In the genomic region with DNA sequence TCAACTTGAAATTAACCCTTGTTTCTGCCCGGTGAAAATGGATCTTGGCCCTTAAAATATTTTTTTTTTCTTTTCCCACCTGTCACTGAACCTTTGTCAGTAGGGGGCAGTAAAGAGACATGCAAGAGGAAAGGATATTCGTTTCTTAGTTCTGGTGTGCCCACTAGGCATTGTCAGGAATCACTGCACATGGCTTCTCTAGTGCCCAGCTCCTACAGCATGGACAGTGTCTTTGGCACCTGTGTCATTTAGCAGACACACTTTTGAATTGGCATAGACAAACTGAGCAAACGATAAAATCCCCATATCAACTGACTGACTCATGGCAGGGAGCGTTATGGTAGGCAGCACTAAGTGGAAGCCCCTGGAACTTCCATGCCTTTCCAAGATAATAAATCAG, we compare ENCODE assay signal across 8 cellular contexts.
DNase-seq lines count a peak whose midpoint lies in the region; ATAC-seq, FAIRE-seq and TF ChIP-seq lines count a peak whose summit lies in the region.
"Had no signal": no experiment of that assay in that cellular context is flagged by ENCODE, and none has a peak within 500 bp of the region (broad histone marks: within the 10 kb centered on the region; RNA-seq: fewer than 3 reads in every experiment).

No MANE protein-coding gene starts in this region.

- no peak for TF ChIP-seq EP300 in K562 (IDR thresholded peaks at IDR 0.05; ENCODE audit: low read length)

- WGBS in K562 (ENCODE audit: insufficient coverage, low coverage, missing lambda C conversion rate) = 23% methylated on average over 4 of the region's 4 CpGs
- WGBS in neuronal stem cell (ENCODE audit: extremely low coverage in 2 of 2, insufficient read length in 2 of 2, insufficient replicate concordance in 1 of 2), 2 donors = no CpG with 5 or more reads among the region's 4 CpGs

- CTCF ChIA-PET in K562 (lab: Yijun Ruan, JAX; ENCODE audit: low intra/inter-chr PET ratio) = no interaction called here

- TF ChIP-seq CTCF in K562 (IDR thresholded peaks at IDR 0.05 in 2 of 3, conservative IDR thresholded peaks at IDR 0.05 in 1 of 3; ENCODE audit: insufficient read depth in 2 of 3, low read depth in 1 of 3, low read length in 3 of 3) = peak; percentile 26 to 49 (median 34); a peak in 2 of 6 replicates

- no peak overlapping the region for H2BK12ac ChIP-seq in neuronal stem cell (ENCODE audit: low read length)

- H4K8ac ChIP-seq in neuronal stem cell (ENCODE audit: low read depth, low read length) = no peak overlapping the region

- no peak for TF ChIP-seq POLR2A in K562 (conservative IDR thresholded peaks at IDR 0.05)

- H3K4me3 ChIP-seq in K562 (no peak overlapping the region), neuronal stem cell (ENCODE audit: low read length in 2 of 2) (no peak overlapping the region)
- H3K4me3 ChIP-seq: SJSA1 had no signal

- intact Hi-C loops in K562 (cut with micrococcal nuclease) = no loop called here

- no peaks in the 10 kb centered on the region for H3K4me1 ChIP-seq in K562 (replicated peaks in 1 of 2; ENCODE audit: control insufficient read depth in 2 of 2, insufficient read depth in 2 of 2, low read length in 2 of 2)
- no peaks in the 10 kb centered on the region for H3K4me1 ChIP-seq in neuronal stem cell (ENCODE audit: control insufficient read depth in 2 of 2, insufficient read depth in 1 of 2, low read depth in 1 of 2, low read length in 2 of 2)
- H3K4me1 ChIP-seq: SJSA1 had no signal

- H3K27ac ChIP-seq in K562 (ENCODE audit: extremely low read depth, low read depth, low read length) (no peak overlapping the region), neuronal stem cell (replicated peaks; ENCODE audit: low read length) (no peak overlapping the region)
- H3K27ac ChIP-seq: SJSA1 had no signal

- TF ChIP-seq RAD21 in K562 (CRISPR knock-in tag; conservative IDR thresholded peaks at IDR 0.05 in 1 of 2, IDR thresholded peaks at IDR 0.05 in 1 of 2) = peak in 1 of 2 experiments; percentile 49; a peak in 2 of 4 replicates

- H3K4me2 ChIP-seq in K562 (ENCODE audit: insufficient read depth, low read length) (no peak overlapping the region), neuronal stem cell (ENCODE audit: insufficient read depth, low read length, poor library complexity, severe bottlenecking) (no peak overlapping the region)

- no peak overlapping the region for H2BK120ac ChIP-seq in neuronal stem cell (ENCODE audit: low read depth, low read length)

- H3K14ac ChIP-seq in neuronal stem cell (ENCODE audit: low read length) = no peak overlapping the region

- H2BK15ac ChIP-seq in neuronal stem cell (ENCODE audit: low read length) = no peak overlapping the region

- no peaks in the 10 kb centered on the region for H3K79me2 ChIP-seq in K562 (ENCODE audit: control insufficient read depth, insufficient read depth, low read length)

- no TSS peak for BruUV-seq in K562 (replicated peaks; lab: Mats Ljungman, UMichigan)

- H3K9me3 ChIP-seq in K562 (replicated peaks; ENCODE audit: control insufficient read depth, insufficient read depth, low read depth, low read length) (no peaks in the 10 kb centered on the region), neuronal stem cell (replicated peaks in 1 of 2; ENCODE audit: control insufficient read depth in 2 of 2, insufficient read depth in 1 of 2, low read depth in 1 of 2, low read length in 2 of 2) (no peaks in the 10 kb centered on the region)
- H3K9me3 ChIP-seq: SJSA1 had no signal

- no peak overlapping the region for H3K23ac ChIP-seq in neuronal stem cell (ENCODE audit: low read depth, low read length, poor library complexity)

- H2AFZ ChIP-seq in K562 (ENCODE audit: low read depth, low read length) = no peak overlapping the region
- H2AFZ ChIP-seq in neuronal stem cell (ENCODE audit: low read length) = no peak overlapping the region

- H3K9ac ChIP-seq in K562 (ENCODE audit: insufficient read depth in 1 of 2, low read depth in 2 of 2, low read length in 2 of 2) (no peak overlapping the region), neuronal stem cell (ENCODE audit: low read depth, low read length, poor library complexity) (no peak overlapping the region)

- no peak overlapping the region for H4K91ac ChIP-seq in neuronal stem cell (ENCODE audit: low read depth, low read length, poor library complexity)

- ATAC-seq in GM18861 (IDR thresholded peaks at IDR 0.05; ENCODE audit: unreplicated experiment) (peak; percentile 48), K562 (no peak), GM18502 (IDR thresholded peaks at IDR 0.05; ENCODE audit: poor library complexity, unreplicated experiment) (no peak), HG03354 (IDR thresholded peaks at IDR 0.05; ENCODE audit: poor library complexity, severe bottlenecking, unreplicated experiment) (no peak), GM19328 (IDR thresholded peaks at IDR 0.05; ENCODE audit: unreplicated experiment) (no peak)

- H3K9me1 ChIP-seq in K562 (ENCODE audit: control insufficient read depth, insufficient read depth, low read length) = no peaks in the 10 kb centered on the region

- H4K20me1 ChIP-seq in K562 (replicated peaks; ENCODE audit: control insufficient read depth, insufficient read depth, low read length) = no peaks in the 10 kb centered on the region

- no peaks in the 10 kb centered on the region for H3K36me3 ChIP-seq in K562 (ENCODE audit: control insufficient read depth, insufficient read depth, low read length)
- H3K36me3 ChIP-seq in neuronal stem cell (replicated peaks in 1 of 2; ENCODE audit: control insufficient read depth in 2 of 2, insufficient read depth in 2 of 2, low read length in 2 of 2) = no peaks in the 10 kb centered on the region
- H3K36me3 ChIP-seq: SJSA1 had no signal

- H3K27me3 ChIP-seq in K562 (ENCODE audit: control insufficient read depth in 2 of 2, insufficient read depth in 2 of 2, low read length in 2 of 2) (no peaks in the 10 kb centered on the region), neuronal stem cell (ENCODE audit: control insufficient read depth in 3 of 3, insufficient read depth in 3 of 3, low read depth in 1 of 3, low read length in 3 of 3) (no peaks in the 10 kb centered on the region)
- H3K27me3 ChIP-seq: SJSA1 had no signal

- peak; percentile 13 for DNase-seq in NCI-H1092 (lab: John Stamatoyannopoulos, UW)
- peak; percentile 7 to 42 (median 11) for DNase-seq in K562 (ENCODE audit: extremely low read depth in 1 of 4, low spot score in 3 of 4)
- DNase-seq in neuronal stem cell (ENCODE audit: low spot score) = peak; percentile 15

- FAIRE-seq in K562 (lab: Jason Lieb, UNC) = no peak

- no peak overlapping the region for H3K18ac ChIP-seq in neuronal stem cell (ENCODE audit: low read length)

- H3K4ac ChIP-seq in neuronal stem cell (ENCODE audit: low read length) = no peak overlapping the region

- H2AK5ac ChIP-seq in neuronal stem cell (ENCODE audit: low read depth, low read length) = no peak overlapping the region

- no peak overlapping the region for H2BK5ac ChIP-seq in neuronal stem cell (ENCODE audit: low read length)

- no peaks in the 10 kb centered on the region for H3K79me1 ChIP-seq in neuronal stem cell (ENCODE audit: low read depth, low read length)

- in situ Hi-C loops in K562 (cut with MboI) = no loop called here

- POLR2A ChIA-PET in K562 (lab: Yijun Ruan, JAX) = interaction anchor here (1.0 kb wide), 1 partner anchor 10 kb away, joined by 3 read pairs; no protein-coding TSS in a partner anchor

TF ChIP-seq in K562, 482 proteins besides CTCF, POLR2A, EP300 and RAD21:
- no peak for TF ChIP-seq PHTF2 (CRISPR knock-in tag; IDR thresholded peaks at IDR 0.05)
